Comparison of ENCODE assay signal across 9 cellular contexts in genomic region chr2:11753452-11753885, GRCh38. TPM values are rescaled to one million over a fixed set of nuclear protein-coding genes. Genes with fewer than 3 reads are reported as not detected.
DNase-seq lines count a peak whose midpoint lies in the region; ATAC-seq and TF ChIP-seq lines count a peak whose summit lies in the region.
"Had no signal": no experiment of that assay in that cellular context is flagged by ENCODE, and none has a peak within 500 bp of the region (broad histone marks: within the 10 kb centered on the region; RNA-seq: fewer than 3 reads in every experiment).

No MANE protein-coding gene starts in this region.

- H3K4me3 ChIP-seq in GM06990 (replicated peaks; ENCODE audit: low read depth, low read length) (peak overlapping the region; percentile 38), PC-9 (peak overlapping the region; percentile 34; the same call in 1 of the 2 replicates), GM23338 (no peak overlapping the region)
- H3K4me3 ChIP-seq: SJSA1 had no signal

- CTCF ChIA-PET in PC-9 (lab: Charles Lee), result interaction anchor here (0.6 to 2.0 kb wide), 6 partner anchors 9 to 785 kb away, joined by 3 to 10 read pairs (median 4); no protein-coding TSS in a partner anchor

- DNase-seq in GM06990 (ENCODE audit: extremely low read depth, insufficient read length), result peak; percentile 80
- peak; percentile 63 to 98 for DNase-seq in PC-9
- DNase-seq in central memory CD8-positive, alpha-beta T cell (ENCODE audit: low spot score in 2 of 2), result peak in 1 of 2 donors; percentile 54
- no peak for DNase-seq in omental fat pad (ENCODE audit: low spot score)
- no peak for DNase-seq in GM23338 (ENCODE audit: low spot score)
- no peak for DNase-seq in NCI-H1930 (lab: John Stamatoyannopoulos, UW)

- peak overlapping the region; percentile 93 for H3K27ac Mint-ChIP-seq in central memory CD8-positive, alpha-beta T cell (ENCODE audit: low read depth)
- no peak overlapping the region for H3K27ac Mint-ChIP-seq in GM23338

- H3K36me3 Mint-ChIP-seq in central memory CD8-positive, alpha-beta T cell (ENCODE audit: insufficient read depth), result peaks cover 14% of the 10 kb centered on the region
- H3K36me3 Mint-ChIP-seq in GM23338 (ENCODE audit: low read depth), result peaks cover 7% of the 10 kb centered on the region

- H3K27me3 Mint-ChIP-seq in central memory CD8-positive, alpha-beta T cell, result no peaks in the 10 kb centered on the region
- peaks cover 4% of the 10 kb centered on the region for H3K27me3 Mint-ChIP-seq in GM23338 (ENCODE audit: insufficient read depth, low read depth, poor library complexity)

- H3K9me3 Mint-ChIP-seq in central memory CD8-positive, alpha-beta T cell, result no peaks in the 10 kb centered on the region
- H3K9me3 Mint-ChIP-seq in GM23338, result peaks cover 6% of the 10 kb centered on the region

- BruUV-seq in PC-9 (replicated peaks; lab: Mats Ljungman, UMichigan), result no TSS peak

- peaks cover 74% of the 10 kb centered on the region for H3K4me1 Mint-ChIP-seq in central memory CD8-positive, alpha-beta T cell
- H3K4me1 Mint-ChIP-seq in GM23338, result peaks cover 27% of the 10 kb centered on the region; the same call in 2 of the 3 replicates

- POLR2A ChIA-PET in PC-9 (lab: Charles Lee; ENCODE audit: unreplicated experiment), result interaction anchor here (1.2 kb wide), 2 partner anchors 9 to 56 kb away, joined by 7 read pairs; no protein-coding TSS in a partner anchor

- H3K4me2 ChIP-seq in PC-9 (peak overlapping the region; percentile 75), GM23338 (no peak overlapping the region)

- H3K27me3 ChIP-seq in GM06990 (replicated peaks; ENCODE audit: control insufficient read depth, insufficient read depth, low read length) (no peaks in the 10 kb centered on the region), PC-9 (ENCODE audit: insufficient read depth, low read depth) (no peaks in the 10 kb centered on the region), GM23338 (ENCODE audit: insufficient read depth) (no peaks in the 10 kb centered on the region)
- H3K27me3 ChIP-seq: SJSA1 had no signal

- H3K27ac ChIP-seq in PC-9 (peak overlapping the region; percentile 91), GM23338 (ENCODE audit: low read depth) (no peak overlapping the region)
- H3K27ac ChIP-seq: SJSA1 had no signal

- H3K36me3 ChIP-seq in GM06990 (ENCODE audit: control insufficient read depth, insufficient read depth, low read length) (no peaks in the 10 kb centered on the region), PC-9 (ENCODE audit: low read depth) (peaks cover 17% of the 10 kb centered on the region; the same call in 1 of the 2 replicates), GM23338 (ENCODE audit: insufficient read depth) (no peaks in the 10 kb centered on the region)
- H3K36me3 ChIP-seq: SJSA1 had no signal

- H3K4me1 ChIP-seq in PC-9 (replicated peaks; ENCODE audit: insufficient read depth), result peaks cover 67% of the 10 kb centered on the region
- H3K4me1 ChIP-seq in GM23338 (ENCODE audit: insufficient read depth), result peaks cover 3% of the 10 kb centered on the region

- H4K20me1 ChIP-seq in PC-9 (ENCODE audit: insufficient read depth), result peaks cover 30% of the 10 kb centered on the region
- H4K20me1 ChIP-seq in GM23338 (replicated peaks; ENCODE audit: insufficient read depth), result no peaks in the 10 kb centered on the region; the same call in 1 of the 2 replicates

- TF ChIP-seq CTCF in GM06990 (IDR thresholded peaks at IDR 0.05; ENCODE audit: insufficient read depth, low read length, poor library complexity, severe bottlenecking), result no peak
- TF ChIP-seq CTCF in PC-9 (conservative IDR thresholded peaks at IDR 0.05), result no peak
- no peak for TF ChIP-seq CTCF in omental fat pad (IDR thresholded peaks at IDR 0.05)
- no peak for TF ChIP-seq CTCF in GM23338 (conservative IDR thresholded peaks at IDR 0.05; ENCODE audit: low read depth in 2 of 2)

- intact Hi-C loops in PC-9 (cut with micrococcal nuclease; ENCODE audit: unreplicated experiment), result loop anchor here (1.0 kb wide), 1 partner anchor 9 kb away; no protein-coding TSS in a partner anchor

- H2AFZ ChIP-seq in PC-9 (no peak overlapping the region), GM23338 (no peak overlapping the region)

- H3F3A ChIP-seq in PC-9 (ENCODE audit: insufficient read depth, low read depth), result peaks cover 49% of the 10 kb centered on the region
- H3F3A ChIP-seq in GM23338 (replicated peaks; ENCODE audit: low read depth), result no peaks in the 10 kb centered on the region

- H3K4me3 Mint-ChIP-seq in central memory CD8-positive, alpha-beta T cell, result peak overlapping the region; percentile 78
- no peak overlapping the region for H3K4me3 Mint-ChIP-seq in GM23338

- H3K9me2 ChIP-seq in PC-9 (ENCODE audit: insufficient read depth), result no peaks in the 10 kb centered on the region
- no peaks in the 10 kb centered on the region for H3K9me2 ChIP-seq in GM23338 (ENCODE audit: insufficient read depth)

- no peaks in the 10 kb centered on the region for H3K9me3 ChIP-seq in PC-9 (ENCODE audit: insufficient read depth, low read depth)
- H3K9me3 ChIP-seq: SJSA1 had no signal

- peak; percentile 65 for ATAC-seq in GM21390 (IDR thresholded peaks at IDR 0.05; ENCODE audit: unreplicated experiment)
- ATAC-seq in HG03575 (IDR thresholded peaks at IDR 0.05; ENCODE audit: extremely low read depth, insufficient number of reproducible peaks, low FRiP score, unreplicated experiment), result peak; percentile 65
- ATAC-seq in central memory CD8-positive, alpha-beta T cell (replicated peaks; ENCODE audit: extremely low read depth, poor library complexity, severe bottlenecking), result peak; percentile 68
- ATAC-seq in omental fat pad (ENCODE audit: low FRiP score), result peak; percentile 61
- no peak for ATAC-seq in GM23338

- H3K79me2 ChIP-seq in PC-9 (ENCODE audit: low read depth) (peaks cover 88% of the 10 kb centered on the region), GM23338 (replicated peaks; ENCODE audit: insufficient read depth) (peaks cover 6% of the 10 kb centered on the region)

TF ChIP-seq in GM23338, 12 proteins besides CTCF, POLR2A, EP300 and RAD21 (continues in another document):
- TF ChIP-seq ZNF114 (CRISPR knock-in tag; IDR thresholded peaks at IDR 0.05), result no peak
- TF ChIP-seq, protein P1, sequence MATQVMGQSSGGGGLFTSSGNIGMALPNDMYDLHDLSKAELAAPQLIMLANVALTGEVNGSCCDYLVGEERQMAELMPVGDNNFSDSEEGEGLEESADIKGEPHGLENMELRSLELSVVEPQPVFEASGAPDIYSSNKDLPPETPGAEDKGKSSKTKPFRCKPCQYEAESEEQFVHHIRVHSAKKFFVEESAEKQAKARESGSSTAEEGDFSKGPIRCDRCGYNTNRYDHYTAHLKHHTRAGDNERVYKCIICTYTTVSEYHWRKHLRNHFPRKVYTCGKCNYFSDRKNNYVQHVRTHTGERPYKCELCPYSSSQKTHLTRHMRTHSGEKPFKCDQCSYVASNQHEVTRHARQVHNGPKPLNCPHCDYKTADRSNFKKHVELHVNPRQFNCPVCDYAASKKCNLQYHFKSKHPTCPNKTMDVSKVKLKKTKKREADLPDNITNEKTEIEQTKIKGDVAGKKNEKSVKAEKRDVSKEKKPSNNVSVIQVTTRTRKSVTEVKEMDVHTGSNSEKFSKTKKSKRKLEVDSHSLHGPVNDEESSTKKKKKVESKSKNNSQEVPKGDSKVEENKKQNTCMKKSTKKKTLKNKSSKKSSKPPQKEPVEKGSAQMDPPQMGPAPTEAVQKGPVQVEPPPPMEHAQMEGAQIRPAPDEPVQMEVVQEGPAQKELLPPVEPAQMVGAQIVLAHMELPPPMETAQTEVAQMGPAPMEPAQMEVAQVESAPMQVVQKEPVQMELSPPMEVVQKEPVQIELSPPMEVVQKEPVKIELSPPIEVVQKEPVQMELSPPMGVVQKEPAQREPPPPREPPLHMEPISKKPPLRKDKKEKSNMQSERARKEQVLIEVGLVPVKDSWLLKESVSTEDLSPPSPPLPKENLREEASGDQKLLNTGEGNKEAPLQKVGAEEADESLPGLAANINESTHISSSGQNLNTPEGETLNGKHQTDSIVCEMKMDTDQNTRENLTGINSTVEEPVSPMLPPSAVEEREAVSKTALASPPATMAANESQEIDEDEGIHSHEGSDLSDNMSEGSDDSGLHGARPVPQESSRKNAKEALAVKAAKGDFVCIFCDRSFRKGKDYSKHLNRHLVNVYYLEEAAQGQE (IDR thresholded peaks at IDR 0.05; ENCODE audit: unreplicated experiment), result no peak

RNA-seq across cellular contexts. Expression of gene LPIN1, which starts 7.0 kb away (rescaled TPM):
- total RNA-seq in PC-9 (2021) (24.1 and 43.1 TPM in 2 replicates), omental fat pad (100 to 1,000 TPM in 1 of 4 donors, 10 to 100 TPM in 3; 72.8 to 104 (median 89.1) TPM)
- total RNA-seq in GM23338 (2014; rRNA removed; shearing (Covaris generic)), result 7.1 and 9.5 TPM in 2 replicates
- 4.4 and 5.4 TPM in 2 replicates for polyA plus RNA-seq in GM23338 (2016; fragmentation: Nextera tagmentation; extraction: Ambion mirVana)

Comparison
In these comparisons a context has a peak if more than half of its experiments do, and no peak if none do; other contexts are left out.
1. DNase-seq: peak in GM06990 (single experiment) and PC-9 (2 of 2); none in omental fat pad (single experiment), GM23338 (single experiment) and NCI-H1930 (0 of 2).